1 cellular context compared by ENCODE assay signal in genomic region chr12:67621112-67621511, GRCh38.
TF ChIP-seq lines count a peak whose summit lies in the region.

No MANE protein-coding gene starts in this region.

TF ChIP-seq in A549, 52 proteins besides CTCF, POLR2A, EP300 and RAD21 (continued from another document):
- TF ChIP-seq HMGXB4 (CRISPR knock-in tag; IDR thresholded peaks at IDR 0.05; ENCODE audit: borderline replicate concordance) (no peak), HDAC2 (IDR thresholded peaks at IDR 0.05) (no peak), NFE2L2 (conservative IDR thresholded peaks at IDR 0.05; ENCODE audit: low read length) (peak; percentile 50; the same call in 1 of the 2 replicates), NPAS2 (CRISPR knock-in tag; IDR thresholded peaks at IDR 0.05; ENCODE audit: borderline replicate concordance) (no peak), RARB (CRISPR knock-in tag; IDR thresholded peaks at IDR 0.05) (no peak), BCL3 (IDR thresholded peaks at IDR 0.05) (no peak)
